In the genomic region with DNA sequence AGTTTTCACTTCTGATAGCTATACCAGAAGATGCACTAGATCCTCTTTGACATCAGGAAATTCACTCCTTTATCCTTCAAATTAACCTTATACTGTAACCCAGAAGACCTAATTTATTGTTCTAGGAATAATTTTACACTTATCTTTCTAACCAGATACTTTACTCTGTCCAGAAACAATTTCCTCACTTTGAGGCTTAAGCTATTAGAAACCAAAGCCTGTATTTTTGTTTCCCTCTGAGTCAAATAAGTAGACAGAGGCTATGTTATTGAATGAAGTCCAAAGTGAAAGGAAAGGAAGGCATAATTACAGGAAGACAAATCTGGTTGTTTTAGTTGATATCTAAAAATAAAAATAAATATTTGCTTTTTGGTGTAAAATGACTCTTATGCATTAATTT, we compare ENCODE assay signal across 35 cellular contexts. TPM values are rescaled to one million over a fixed set of nuclear protein-coding genes. Genes with fewer than 3 reads are reported as not detected.
"Had no signal": no experiment of that assay in that cellular context is flagged by ENCODE, and none has a peak within 500 bp of the region (broad histone marks: within the 10 kb centered on the region; RNA-seq: fewer than 3 reads in every experiment).

No MANE protein-coding gene starts in this region.

- H3K36me3 ChIP-seq: ascending aorta, breast epithelium, cardiac muscle cell, esophagus muscularis mucosa, gastrocnemius medialis, heart left ventricle had no signal

- DNase-seq: activated CD4-positive, alpha-beta memory T cell treated with anti-CD3 and anti-CD28 coated beads, Interleukin-2, amount 10 ng/mL, durations not matched to agents 7 days and 5 days; activated CD4-positive, alpha-beta T cell treated with anti-CD3 and anti-CD28 coated beads for 1 hour; activated CD4-positive, alpha-beta T cell treated with anti-CD3 and anti-CD28 coated beads for 4 hours; activated CD4-positive, alpha-beta T cell treated with anti-CD3 and anti-CD28 coated beads, Interleukin-2, amount 10 ng/mL, durations not matched to agents 7 days and 5 days; activated CD4-positive, alpha-beta T cell treated with anti-CD3 and anti-CD28 coated beads, Interleukin-2, amount 50 U/mL, for 4 hours; activated CD8-positive, alpha-beta memory T cell treated with anti-CD3 and anti-CD28 coated beads, Interleukin-2, amount 50 U/mL, for 48 hours; activated gamma-delta T cell; activated naive CD4-positive, alpha-beta T cell; activated naive CD4-positive, alpha-beta T cell treated with anti-CD3 and anti-CD28 coated beads, Interleukin-2, amount 10 ng/mL, durations not matched to agents 7 days and 5 days; activated naive CD8-positive, alpha-beta T cell treated with anti-CD3 and anti-CD28 coated beads, Interleukin-2, amount 10 ng/mL, durations not matched to agents 7 days and 5 days; activated T-cell treated with anti-CD3 and anti-CD28 coated beads for 4 hours; activated T-cell treated with anti-CD3 and anti-CD28 coated beads, Interleukin-2, amount 50 U/mL, for 24 hours; activated T-cell treated with anti-CD3 and anti-CD28 coated beads, Interleukin-2, amount 50 U/mL, for 72 hours; central memory CD4-positive, alpha-beta T cell; effector memory CD4-positive, alpha-beta T cell; endodermal cell; erythroblast; foreskin keratinocyte; gastrocnemius medialis; glutamatergic neuron; heart left ventricle; T-helper 2 cell had no signal

- H3K4me3 ChIP-seq: ascending aorta, breast epithelium, cardiac muscle cell, coronary artery, dorsolateral prefrontal cortex, esophagus muscularis mucosa, gastrocnemius medialis, heart left ventricle had no signal

- H3K9me3 Mint-ChIP-seq: activated CD4-positive, alpha-beta memory T cell treated with anti-CD3 and anti-CD28 coated beads, Interleukin-2, amount 10 ng/mL, durations not matched to agents 7 days and 5 days; activated CD4-positive, alpha-beta T cell treated with anti-CD3 and anti-CD28 coated beads, Interleukin-2, amount 10 ng/mL, durations not matched to agents 7 days and 5 days; activated naive CD4-positive, alpha-beta T cell treated with anti-CD3 and anti-CD28 coated beads, Interleukin-2, amount 10 ng/mL, durations not matched to agents 7 days and 5 days; activated naive CD8-positive, alpha-beta T cell treated with anti-CD3 and anti-CD28 coated beads, Interleukin-2, amount 10 ng/mL, durations not matched to agents 7 days and 5 days; activated T-cell treated with anti-CD3 and anti-CD28 coated beads, Interleukin-2, amount 50 U/mL, for 24 hours; activated T-cell treated with anti-CD3 and anti-CD28 coated beads, Interleukin-2, amount 50 U/mL, for 72 hours had no signal

- H3K4me3 Mint-ChIP-seq: activated CD4-positive, alpha-beta memory T cell treated with anti-CD3 and anti-CD28 coated beads, Interleukin-2, amount 10 ng/mL, durations not matched to agents 7 days and 5 days; activated CD4-positive, alpha-beta T cell treated with anti-CD3 and anti-CD28 coated beads, Interleukin-2, amount 10 ng/mL, durations not matched to agents 7 days and 5 days; activated naive CD4-positive, alpha-beta T cell treated with anti-CD3 and anti-CD28 coated beads, Interleukin-2, amount 10 ng/mL, durations not matched to agents 7 days and 5 days; activated naive CD8-positive, alpha-beta T cell treated with anti-CD3 and anti-CD28 coated beads, Interleukin-2, amount 10 ng/mL, durations not matched to agents 7 days and 5 days; activated T-cell treated with anti-CD3 and anti-CD28 coated beads, Interleukin-2, amount 50 U/mL, for 24 hours; activated T-cell treated with anti-CD3 and anti-CD28 coated beads, Interleukin-2, amount 50 U/mL, for 72 hours; brain; dendritic cell treated with granulocyte-macrophage colony-stimulating factor and Interleukin-4, amounts not matched to agents 40 ng/mL and 50 ng/mL, for 4 days; endodermal cell; WTC11 had no signal

- FAIRE-seq: TTC549 had no signal

- H3K27ac Mint-ChIP-seq: activated CD4-positive, alpha-beta memory T cell treated with anti-CD3 and anti-CD28 coated beads, Interleukin-2, amount 10 ng/mL, durations not matched to agents 7 days and 5 days; activated CD4-positive, alpha-beta T cell treated with anti-CD3 and anti-CD28 coated beads, Interleukin-2, amount 10 ng/mL, durations not matched to agents 7 days and 5 days; activated naive CD4-positive, alpha-beta T cell treated with anti-CD3 and anti-CD28 coated beads, Interleukin-2, amount 10 ng/mL, durations not matched to agents 7 days and 5 days; activated naive CD4-positive, alpha-beta T cell treated with anti-CD3 and anti-CD28 coated beads, Interleukin-2, amount 50 U/mL, for 72 hours; activated naive CD8-positive, alpha-beta T cell treated with anti-CD3 and anti-CD28 coated beads, Interleukin-2, amount 10 ng/mL, durations not matched to agents 7 days and 5 days; activated T-cell treated with anti-CD3 and anti-CD28 coated beads, Interleukin-2, amount 50 U/mL, for 24 hours; activated T-cell treated with anti-CD3 and anti-CD28 coated beads, Interleukin-2, amount 50 U/mL, for 72 hours; brain; dendritic cell treated with granulocyte-macrophage colony-stimulating factor and Interleukin-4, amounts not matched to agents 40 ng/mL and 50 ng/mL, for 4 days; endodermal cell; WTC11 had no signal

- H3K27me3 Mint-ChIP-seq: activated CD4-positive, alpha-beta memory T cell treated with anti-CD3 and anti-CD28 coated beads, Interleukin-2, amount 10 ng/mL, durations not matched to agents 7 days and 5 days; activated CD4-positive, alpha-beta T cell treated with anti-CD3 and anti-CD28 coated beads, Interleukin-2, amount 10 ng/mL, durations not matched to agents 7 days and 5 days; activated naive CD4-positive, alpha-beta T cell treated with anti-CD3 and anti-CD28 coated beads, Interleukin-2, amount 10 ng/mL, durations not matched to agents 7 days and 5 days; activated naive CD8-positive, alpha-beta T cell treated with anti-CD3 and anti-CD28 coated beads, Interleukin-2, amount 10 ng/mL, durations not matched to agents 7 days and 5 days; dendritic cell treated with granulocyte-macrophage colony-stimulating factor and Interleukin-4, amounts not matched to agents 40 ng/mL and 50 ng/mL, for 4 days had no signal

- H3K27me3 ChIP-seq: ascending aorta, breast epithelium, cardiac muscle cell, esophagus muscularis mucosa, foreskin keratinocyte, gastrocnemius medialis had no signal

- H3K4me1 ChIP-seq: ascending aorta, breast epithelium, esophagus muscularis mucosa, foreskin keratinocyte, gastrocnemius medialis, heart left ventricle had no signal

- H3K9me3 ChIP-seq: ascending aorta, breast epithelium, esophagus muscularis mucosa, gastrocnemius medialis, heart left ventricle had no signal

- H3K4me1 Mint-ChIP-seq: activated CD4-positive, alpha-beta memory T cell treated with anti-CD3 and anti-CD28 coated beads, Interleukin-2, amount 10 ng/mL, durations not matched to agents 7 days and 5 days; activated CD4-positive, alpha-beta T cell treated with anti-CD3 and anti-CD28 coated beads, Interleukin-2, amount 10 ng/mL, durations not matched to agents 7 days and 5 days; activated naive CD4-positive, alpha-beta T cell treated with anti-CD3 and anti-CD28 coated beads, Interleukin-2, amount 10 ng/mL, durations not matched to agents 7 days and 5 days; activated naive CD8-positive, alpha-beta T cell treated with anti-CD3 and anti-CD28 coated beads, Interleukin-2, amount 10 ng/mL, durations not matched to agents 7 days and 5 days; brain had no signal

- H3K36me3 Mint-ChIP-seq: activated naive CD4-positive, alpha-beta T cell treated with anti-CD3 and anti-CD28 coated beads, Interleukin-2, amount 10 ng/mL, durations not matched to agents 7 days and 5 days; activated naive CD4-positive, alpha-beta T cell treated with anti-CD3 and anti-CD28 coated beads, Interleukin-2, amount 50 U/mL, for 72 hours; activated naive CD8-positive, alpha-beta T cell treated with anti-CD3 and anti-CD28 coated beads, Interleukin-2, amount 10 ng/mL, durations not matched to agents 7 days and 5 days; brain; WTC11 had no signal

RNA-seq across cellular contexts. Expression of a gene that starts 2.2 kb away (rescaled TPM):
- total RNA-seq: activated CD4-positive, alpha-beta memory T cell treated with anti-CD3 and anti-CD28 coated beads, Interleukin-2, amount 10 ng/mL, durations not matched to agents 7 days and 5 days; activated CD4-positive, alpha-beta T cell treated with anti-CD3 and anti-CD28 coated beads, Interleukin-2, amount 10 ng/mL, durations not matched to agents 7 days and 5 days; activated naive CD4-positive, alpha-beta T cell treated with anti-CD3 and anti-CD28 coated beads, Interleukin-2, amount 50 U/mL, for 72 hours; activated naive CD8-positive, alpha-beta T cell treated with anti-CD3 and anti-CD28 coated beads, Interleukin-2, amount 10 ng/mL, durations not matched to agents 7 days and 5 days; activated T-cell treated with anti-CD3 and anti-CD28 coated beads, Interleukin-2, amount 50 U/mL, for 72 hours; ascending aorta; breast epithelium; cardiac muscle cell; cerebellum; dorsolateral prefrontal cortex; endodermal cell; esophagus muscularis mucosa; foreskin keratinocyte; gastrocnemius medialis; heart left ventricle; T-helper 1 cell treated with Interleukin-12 subunit alpha and Interleukin-12 subunit beta and Interleukin-4 antibody, amounts not matched to agents 30 ng/mL and 1 ng/mL, for 36 hours; WTC11 had no signal
- polyA plus RNA-seq: cardiac muscle cell, foreskin keratinocyte, heart left ventricle had no signal

RNA-seq across cellular contexts. Expression of a gene that starts 28.6 kb away (rescaled TPM):
- total RNA-seq: activated CD4-positive, alpha-beta memory T cell treated with anti-CD3 and anti-CD28 coated beads, Interleukin-2, amount 10 ng/mL, durations not matched to agents 7 days and 5 days; activated CD4-positive, alpha-beta T cell treated with anti-CD3 and anti-CD28 coated beads, Interleukin-2, amount 10 ng/mL, durations not matched to agents 7 days and 5 days; activated naive CD4-positive, alpha-beta T cell treated with anti-CD3 and anti-CD28 coated beads, Interleukin-2, amount 50 U/mL, for 72 hours; activated naive CD8-positive, alpha-beta T cell treated with anti-CD3 and anti-CD28 coated beads, Interleukin-2, amount 10 ng/mL, durations not matched to agents 7 days and 5 days; activated T-cell treated with anti-CD3 and anti-CD28 coated beads, Interleukin-2, amount 50 U/mL, for 72 hours; cardiac muscle cell; endodermal cell; foreskin keratinocyte; T-helper 1 cell treated with Interleukin-12 subunit alpha and Interleukin-12 subunit beta and Interleukin-4 antibody, amounts not matched to agents 30 ng/mL and 1 ng/mL, for 36 hours; WTC11 had no signal
- polyA plus RNA-seq: cardiac muscle cell, foreskin keratinocyte had no signal

RNA-seq across cellular contexts. Expression of a gene that starts 36.0 kb away (rescaled TPM):
- total RNA-seq: activated CD4-positive, alpha-beta memory T cell treated with anti-CD3 and anti-CD28 coated beads, Interleukin-2, amount 10 ng/mL, durations not matched to agents 7 days and 5 days; activated CD4-positive, alpha-beta T cell treated with anti-CD3 and anti-CD28 coated beads, Interleukin-2, amount 10 ng/mL, durations not matched to agents 7 days and 5 days; activated naive CD8-positive, alpha-beta T cell treated with anti-CD3 and anti-CD28 coated beads, Interleukin-2, amount 10 ng/mL, durations not matched to agents 7 days and 5 days; ascending aorta; breast epithelium; cardiac muscle cell; cerebellum; endodermal cell; foreskin keratinocyte; gastrocnemius medialis; T-helper 1 cell treated with Interleukin-12 subunit alpha and Interleukin-12 subunit beta and Interleukin-4 antibody, amounts not matched to agents 30 ng/mL and 1 ng/mL, for 36 hours; WTC11 had no signal
- polyA plus RNA-seq: foreskin keratinocyte, heart left ventricle had no signal

RNA-seq across cellular contexts. Expression of a gene that starts 43.7 kb away (rescaled TPM):
- total RNA-seq: activated CD4-positive, alpha-beta memory T cell treated with anti-CD3 and anti-CD28 coated beads, Interleukin-2, amount 10 ng/mL, durations not matched to agents 7 days and 5 days; activated CD4-positive, alpha-beta T cell treated with anti-CD3 and anti-CD28 coated beads, Interleukin-2, amount 10 ng/mL, durations not matched to agents 7 days and 5 days; activated naive CD4-positive, alpha-beta T cell treated with anti-CD3 and anti-CD28 coated beads, Interleukin-2, amount 50 U/mL, for 72 hours; activated naive CD8-positive, alpha-beta T cell treated with anti-CD3 and anti-CD28 coated beads, Interleukin-2, amount 10 ng/mL, durations not matched to agents 7 days and 5 days; activated T-cell treated with anti-CD3 and anti-CD28 coated beads, Interleukin-2, amount 50 U/mL, for 72 hours; ascending aorta; breast epithelium; cardiac muscle cell; cerebellum; esophagus muscularis mucosa; foreskin keratinocyte; gastrocnemius medialis; heart left ventricle; T-helper 1 cell treated with Interleukin-12 subunit alpha and Interleukin-12 subunit beta and Interleukin-4 antibody, amounts not matched to agents 30 ng/mL and 1 ng/mL, for 36 hours had no signal
- polyA plus RNA-seq: cardiac muscle cell, foreskin keratinocyte, heart left ventricle had no signal

RNA-seq across cellular contexts. Expression of a gene that starts 51.4 kb away (rescaled TPM):
- total RNA-seq: activated CD4-positive, alpha-beta memory T cell treated with anti-CD3 and anti-CD28 coated beads, Interleukin-2, amount 10 ng/mL, durations not matched to agents 7 days and 5 days; activated CD4-positive, alpha-beta T cell treated with anti-CD3 and anti-CD28 coated beads, Interleukin-2, amount 10 ng/mL, durations not matched to agents 7 days and 5 days; activated naive CD4-positive, alpha-beta T cell treated with anti-CD3 and anti-CD28 coated beads, Interleukin-2, amount 50 U/mL, for 72 hours; activated naive CD8-positive, alpha-beta T cell treated with anti-CD3 and anti-CD28 coated beads, Interleukin-2, amount 10 ng/mL, durations not matched to agents 7 days and 5 days; activated T-cell treated with anti-CD3 and anti-CD28 coated beads, Interleukin-2, amount 50 U/mL, for 72 hours; ascending aorta; breast epithelium; cardiac muscle cell; endodermal cell; esophagus muscularis mucosa; foreskin keratinocyte; gastrocnemius medialis; heart left ventricle; T-helper 1 cell treated with Interleukin-12 subunit alpha and Interleukin-12 subunit beta and Interleukin-4 antibody, amounts not matched to agents 30 ng/mL and 1 ng/mL, for 36 hours had no signal
- polyA plus RNA-seq: cardiac muscle cell, foreskin keratinocyte, heart left ventricle had no signal
